Comparison of ENCODE assay signal across 8 cellular contexts in genomic region chr7:42237891-42238531, GRCh38. TPM values are rescaled to one million over a fixed set of nuclear protein-coding genes. Genes with fewer than 3 reads are reported as not detected.
A peak's percentile ranks its signal among the peaks of the same experiment; 100 is the strongest.
DNase-seq lines count a peak whose midpoint lies in the region; ATAC-seq and TF ChIP-seq lines count a peak whose summit lies in the region.

No MANE protein-coding gene starts in this region.

- H3K4me3 ChIP-seq in neuron (ENCODE audit: low read length) = peak overlapping the region; percentile 86

- H3K4me1 Mint-ChIP-seq in activated CD4-positive, alpha-beta T cell treated with anti-CD3 and anti-CD28 coated beads, Interleukin-2, amount 10 ng/mL, durations not matched to agents 7 days and 5 days = peaks cover 11% of the 10 kb centered on the region
- H3K4me1 Mint-ChIP-seq in activated CD8-positive, alpha-beta T cell treated with anti-CD3 and anti-CD28 coated beads for 36 hours (ENCODE audit: low read depth) = peaks cover 6% of the 10 kb centered on the region

- peaks cover 38% of the 10 kb centered on the region for H3K4me1 ChIP-seq in neuron (ENCODE audit: insufficient read depth, low read length)

- H3K4me3 Mint-ChIP-seq in activated CD4-positive, alpha-beta T cell treated with anti-CD3 and anti-CD28 coated beads, Interleukin-2, amount 10 ng/mL, durations not matched to agents 7 days and 5 days = peak overlapping the region; percentile 72
- peak overlapping the region; percentile 57 for H3K4me3 Mint-ChIP-seq in activated CD8-positive, alpha-beta T cell treated with anti-CD3 and anti-CD28 coated beads for 36 hours

- peak overlapping the region; percentile 7 for H2AFZ ChIP-seq in neuron (ENCODE audit: low read depth, low read length)

- intact Hi-C loops in activated CD8-positive, alpha-beta T cell treated with anti-CD3 and anti-CD28 coated beads for 36 hours (cut with micrococcal nuclease) = no loop called here

- peak; percentile 9 for ATAC-seq in activated CD8-positive, alpha-beta T cell treated with anti-CD3 and anti-CD28 coated beads for 36 hours
- ATAC-seq in GM19395 (IDR thresholded peaks at IDR 0.05; ENCODE audit: unreplicated experiment) = no peak

- H3K27ac Mint-ChIP-seq in activated CD4-positive, alpha-beta T cell treated with anti-CD3 and anti-CD28 coated beads, Interleukin-2, amount 10 ng/mL, durations not matched to agents 7 days and 5 days = no peak overlapping the region
- H3K27ac Mint-ChIP-seq in activated CD8-positive, alpha-beta T cell treated with anti-CD3 and anti-CD28 coated beads for 36 hours = no peak overlapping the region

- H3K36me3 Mint-ChIP-seq in activated CD4-positive, alpha-beta T cell treated with anti-CD3 and anti-CD28 coated beads, Interleukin-2, amount 10 ng/mL, durations not matched to agents 7 days and 5 days (ENCODE audit: low read depth) = no peaks in the 10 kb centered on the region
- H3K36me3 Mint-ChIP-seq in activated CD8-positive, alpha-beta T cell treated with anti-CD3 and anti-CD28 coated beads for 36 hours (ENCODE audit: low read depth) = no peaks in the 10 kb centered on the region

- no peaks in the 10 kb centered on the region for H3K27me3 ChIP-seq in neuron (ENCODE audit: insufficient read depth, low read length)

- H3K36me3 ChIP-seq in neuron (ENCODE audit: insufficient read depth, low read length) = no peaks in the 10 kb centered on the region

- POLR2A ChIA-PET in activated CD4-positive, alpha-beta T cell treated with anti-CD3 and anti-CD28 coated beads, Interleukin-2, amount 10 ng/mL, durations not matched to agents 7 days and 5 days (lab: Charles Lee) = no interaction called here
- POLR2A ChIA-PET in activated CD8-positive, alpha-beta T cell treated with anti-CD3 and anti-CD28 coated beads for 36 hours (lab: Charles Lee) = no interaction called here

- CTCF ChIA-PET in activated CD4-positive, alpha-beta T cell treated with anti-CD3 and anti-CD28 coated beads, Interleukin-2, amount 10 ng/mL, durations not matched to agents 7 days and 5 days (lab: Charles Lee) = no interaction called here
- CTCF ChIA-PET in activated CD8-positive, alpha-beta T cell treated with anti-CD3 and anti-CD28 coated beads for 36 hours (lab: Charles Lee) = no interaction called here

- H3K9me3 Mint-ChIP-seq in activated CD4-positive, alpha-beta T cell treated with anti-CD3 and anti-CD28 coated beads, Interleukin-2, amount 10 ng/mL, durations not matched to agents 7 days and 5 days = no peaks in the 10 kb centered on the region
- H3K9me3 Mint-ChIP-seq in activated CD8-positive, alpha-beta T cell treated with anti-CD3 and anti-CD28 coated beads for 36 hours = no peaks in the 10 kb centered on the region

- DNase-seq in activated CD4-positive, alpha-beta T cell treated with anti-CD3 and anti-CD28 coated beads, Interleukin-2, amount 10 ng/mL, durations not matched to agents 7 days and 5 days = no peak
- no peak for DNase-seq in activated CD4-positive, alpha-beta T cell treated with anti-CD3 and anti-CD28 coated beads for 1 hour
- peak; percentile 6 for DNase-seq in activated CD8-positive, alpha-beta T cell treated with anti-CD3 and anti-CD28 coated beads for 36 hours
- DNase-seq in germinal center (ENCODE audit: low spot score) (peak; percentile 19), NCI-H1694 (lab: John Stamatoyannopoulos, UW) (no peak), NCI-H524 (lab: John Stamatoyannopoulos, UW) (no peak)

- no peaks in the 10 kb centered on the region for H3K9me3 ChIP-seq in neuron (ENCODE audit: low read length)

- no peak for TF ChIP-seq CTCF in activated CD8-positive, alpha-beta T cell treated with anti-CD3 and anti-CD28 coated beads for 36 hours (IDR thresholded peaks at IDR 0.05)

- peaks cover 76% of the 10 kb centered on the region for H3K27me3 Mint-ChIP-seq in activated CD4-positive, alpha-beta T cell treated with anti-CD3 and anti-CD28 coated beads, Interleukin-2, amount 10 ng/mL, durations not matched to agents 7 days and 5 days
- peaks cover 58% of the 10 kb centered on the region for H3K27me3 Mint-ChIP-seq in activated CD8-positive, alpha-beta T cell treated with anti-CD3 and anti-CD28 coated beads for 36 hours

RNA-seq across cellular contexts. Expression of gene GLI3, which starts 1.0 kb away (rescaled TPM):
- total RNA-seq in activated CD4-positive, alpha-beta T cell treated with anti-CD3 and anti-CD28 coated beads, Interleukin-2, amount 10 ng/mL, durations not matched to agents 7 days and 5 days = under 1 TPM in 1 of 2 experiments, not detected in 1; 0.12 TPM
- total RNA-seq in activated CD8-positive, alpha-beta T cell treated with anti-CD3 and anti-CD28 coated beads for 36 hours = not detected

Comparison
In these comparisons a context has a peak if more than half of its experiments do, and no peak if none do; other contexts are left out.
1. DNase-seq: peak in activated CD8-positive, alpha-beta T cell treated with anti-CD3 and anti-CD28 coated beads for 36 hours (single experiment) and germinal center (single experiment); none in activated CD4-positive, alpha-beta T cell treated with anti-CD3 and anti-CD28 coated beads, Interleukin-2, amount 10 ng/mL, durations not matched to agents 7 days and 5 days (single experiment), activated CD4-positive, alpha-beta T cell treated with anti-CD3 and anti-CD28 coated beads for 1 hour (single experiment), NCI-H1694 (single experiment) and NCI-H524 (0 of 2).